Comparison of ENCODE assay signal across 8 cellular contexts in the genomic region with DNA sequence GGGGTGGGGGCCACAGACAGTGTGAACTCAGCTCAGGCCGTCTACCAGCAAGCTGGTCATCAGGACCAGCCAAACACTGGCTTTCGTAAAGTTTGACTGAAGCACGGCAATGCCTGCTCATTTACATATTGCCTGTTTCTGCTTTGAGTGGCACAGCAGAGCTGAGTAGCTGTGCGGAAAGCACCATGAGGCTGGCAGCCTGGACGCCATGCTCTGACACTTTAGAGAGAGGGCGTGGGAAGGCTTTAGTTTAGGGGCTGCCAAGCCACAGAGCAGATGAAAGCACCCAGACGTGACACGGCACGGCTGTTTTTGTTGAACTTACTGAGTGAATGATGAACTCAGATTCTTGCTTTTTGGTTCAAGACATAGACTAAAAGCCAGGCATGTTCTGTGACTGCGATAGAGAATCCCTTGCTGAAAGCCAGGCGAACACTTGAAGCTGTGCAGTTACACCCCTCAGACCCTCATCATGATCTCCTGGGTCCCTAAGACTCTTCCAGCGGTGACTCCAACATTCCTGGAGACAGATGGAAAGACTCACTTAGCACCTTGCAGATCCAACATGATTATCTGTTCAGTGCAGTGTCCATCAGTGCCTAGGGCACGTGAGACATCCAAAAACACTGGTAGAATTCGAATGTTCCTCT.
DNase-seq lines count a peak whose midpoint lies in the region; ATAC-seq and TF ChIP-seq lines count a peak whose summit lies in the region.

No MANE protein-coding gene starts in this region.

- no peak overlapping the region for H3K9ac ChIP-seq in adipocyte (ENCODE audit: low read length)

- H3K4me3 Mint-ChIP-seq in natural killer cell = no peak overlapping the region
- no peak overlapping the region for H3K4me3 Mint-ChIP-seq in natural killer cell treated with Interleukin-12 subunit alpha and Interleukin-12 subunit beta and Interleukin-15 and Interleukin-18, amount 100 ng/mL, for 72 hours
- H3K4me3 Mint-ChIP-seq in stimulated activated effector memory CD8-positive, alpha-beta T cell treated with anti-CD3 and anti-CD28 coated beads, Interleukin-12 subunit alpha, Interleukin-12 subunit beta, amount 100 ng/mL, for 72 hours = no peak overlapping the region

- H3K27ac ChIP-seq in WERI-Rb-1 = no peak overlapping the region

- peaks cover 0 to 4% of the 10 kb centered on the region in 2 donors for H3K27me3 Mint-ChIP-seq in natural killer cell (ENCODE audit: low read depth in 2 of 2)
- H3K27me3 Mint-ChIP-seq in natural killer cell treated with Interleukin-12 subunit alpha and Interleukin-12 subunit beta and Interleukin-15 and Interleukin-18, amount 100 ng/mL, for 72 hours = peaks cover 0 to 3% of the 10 kb centered on the region in 2 donors

- H3K36me3 ChIP-seq in adipocyte (ENCODE audit: control insufficient read depth, insufficient read depth, low read length, severe bottlenecking) (peaks cover 22% of the 10 kb centered on the region), WERI-Rb-1 (no peaks in the 10 kb centered on the region)

- peak; percentile 37 to 53 (median 52) for ATAC-seq in natural killer cell
- ATAC-seq in natural killer cell treated with Interleukin-12 subunit alpha and Interleukin-12 subunit beta and Interleukin-15 and Interleukin-18, amount 100 ng/mL, for 72 hours = no peak
- ATAC-seq in HG02973 (IDR thresholded peaks at IDR 0.05; ENCODE audit: unreplicated experiment) = peak; percentile 95
- ATAC-seq in stimulated activated effector memory CD8-positive, alpha-beta T cell treated with anti-CD3 and anti-CD28 coated beads, Interleukin-12 subunit alpha, Interleukin-12 subunit beta, amount 100 ng/mL, for 72 hours = peak; percentile 92
- ATAC-seq in SK-N-SH treated with all-trans-retinoic acid at 6 μM for 48 hours = no peak

- H3K4me1 ChIP-seq in adipocyte (ENCODE audit: control insufficient read depth, insufficient read depth, low read length) = no peaks in the 10 kb centered on the region

- intact Hi-C loops in natural killer cell (cut with micrococcal nuclease) = no loop called here

- H3K9me3 Mint-ChIP-seq in natural killer cell = no peaks in the 10 kb centered on the region
- no peaks in the 10 kb centered on the region for H3K9me3 Mint-ChIP-seq in natural killer cell treated with Interleukin-12 subunit alpha and Interleukin-12 subunit beta and Interleukin-15 and Interleukin-18, amount 100 ng/mL, for 72 hours
- H3K9me3 Mint-ChIP-seq in stimulated activated effector memory CD8-positive, alpha-beta T cell treated with anti-CD3 and anti-CD28 coated beads, Interleukin-12 subunit alpha, Interleukin-12 subunit beta, amount 100 ng/mL, for 72 hours = no peaks in the 10 kb centered on the region

- no peak overlapping the region for H3K27ac Mint-ChIP-seq in natural killer cell
- H3K27ac Mint-ChIP-seq in natural killer cell treated with Interleukin-12 subunit alpha and Interleukin-12 subunit beta and Interleukin-15 and Interleukin-18, amount 100 ng/mL, for 72 hours = no peak overlapping the region
- peak overlapping the region; percentile 34 for H3K27ac Mint-ChIP-seq in stimulated activated effector memory CD8-positive, alpha-beta T cell treated with anti-CD3 and anti-CD28 coated beads, Interleukin-12 subunit alpha, Interleukin-12 subunit beta, amount 100 ng/mL, for 72 hours

- H3K4me3 ChIP-seq in adipocyte (ENCODE audit: low read length) (no peak overlapping the region), WERI-Rb-1 (ENCODE audit: low read depth, low read length) (no peak overlapping the region)

- no peaks in the 10 kb centered on the region for H3K36me3 Mint-ChIP-seq in natural killer cell
- no peaks in the 10 kb centered on the region for H3K36me3 Mint-ChIP-seq in natural killer cell treated with Interleukin-12 subunit alpha and Interleukin-12 subunit beta and Interleukin-15 and Interleukin-18, amount 100 ng/mL, for 72 hours
- H3K36me3 Mint-ChIP-seq in stimulated activated effector memory CD8-positive, alpha-beta T cell treated with anti-CD3 and anti-CD28 coated beads, Interleukin-12 subunit alpha, Interleukin-12 subunit beta, amount 100 ng/mL, for 72 hours = no peaks in the 10 kb centered on the region

- no peak for DNase-seq in natural killer cell
- DNase-seq in natural killer cell treated with Interleukin-12 subunit alpha and Interleukin-12 subunit beta and Interleukin-15 and Interleukin-18, amount 100 ng/mL, for 72 hours (ENCODE audit: low spot score) = no peak
- DNase-seq in adipocyte (ENCODE audit: low read depth) = peak; percentile 20
- no peak for DNase-seq in stimulated activated effector memory CD8-positive, alpha-beta T cell treated with anti-CD3 and anti-CD28 coated beads, Interleukin-12 subunit alpha, Interleukin-12 subunit beta, amount 100 ng/mL, for 72 hours (ENCODE audit: low spot score in 2 of 2)
- DNase-seq in WERI-Rb-1 = no peak
- no peak for DNase-seq in DMS53 treated with DMSO at 0.1 percent for 48 hours (lab: John Stamatoyannopoulos, UW; ENCODE audit: unreplicated experiment)

- H3K27me3 ChIP-seq in adipocyte (replicated peaks; ENCODE audit: control insufficient read depth, insufficient read depth, low read length) (no peaks in the 10 kb centered on the region), WERI-Rb-1 (ENCODE audit: insufficient read depth, low read depth, severe bottlenecking) (no peaks in the 10 kb centered on the region)

- peaks cover 18 to 25% of the 10 kb centered on the region in 2 donors for H3K4me1 Mint-ChIP-seq in natural killer cell
- H3K4me1 Mint-ChIP-seq in natural killer cell treated with Interleukin-12 subunit alpha and Interleukin-12 subunit beta and Interleukin-15 and Interleukin-18, amount 100 ng/mL, for 72 hours (ENCODE audit: low read depth in 2 of 2) = peaks cover 13 to 17% of the 10 kb centered on the region in 2 donors
- H3K4me1 Mint-ChIP-seq in stimulated activated effector memory CD8-positive, alpha-beta T cell treated with anti-CD3 and anti-CD28 coated beads, Interleukin-12 subunit alpha, Interleukin-12 subunit beta, amount 100 ng/mL, for 72 hours = peaks cover 21% of the 10 kb centered on the region

- TF ChIP-seq CTCF in natural killer cell (IDR thresholded peaks at IDR 0.05) (no peak), WERI-Rb-1 (IDR thresholded peaks at IDR 0.05; ENCODE audit: low read depth, low read length) (no peak)

- H3K9me3 ChIP-seq in adipocyte (ENCODE audit: control insufficient read depth, low read length) = no peaks in the 10 kb centered on the region
- H3K9me3 ChIP-seq in WERI-Rb-1 (ENCODE audit: severe bottlenecking) = no peaks in the 10 kb centered on the region

TF ChIP-seq in SK-N-SH treated with all-trans-retinoic acid at 6 μM for 48 hours, 23 proteins besides CTCF, POLR2A, EP300 and RAD21:
- TF ChIP-seq ARNTL (CRISPR knock-in tag; IDR thresholded peaks at IDR 0.05; ENCODE audit: borderline replicate concordance, low read depth) (no peak), OSR1 (CRISPR knock-in tag; IDR thresholded peaks at IDR 0.05) (no peak), ISL1 (CRISPR knock-in tag; IDR thresholded peaks at IDR 0.05) (no peak), RARB (CRISPR knock-in tag; IDR thresholded peaks at IDR 0.05) (no peak), ZNF8 (CRISPR knock-in tag; IDR thresholded peaks at IDR 0.05) (no peak), SNAI2 (CRISPR knock-in tag; IDR thresholded peaks at IDR 0.05) (no peak), ZFP3 (CRISPR knock-in tag; IDR thresholded peaks at IDR 0.05) (no peak), BACH2 (CRISPR knock-in tag; IDR thresholded peaks at IDR 0.05; ENCODE audit: borderline replicate concordance) (no peak), TCF4 (CRISPR knock-in tag; IDR thresholded peaks at IDR 0.05; ENCODE audit: borderline replicate concordance) (no peak), TOX (CRISPR knock-in tag; IDR thresholded peaks at IDR 0.05; ENCODE audit: borderline replicate concordance) (no peak), PPARA (CRISPR knock-in tag; IDR thresholded peaks at IDR 0.05; ENCODE audit: borderline replicate concordance) (no peak), ZNF565 (CRISPR knock-in tag; conservative IDR thresholded peaks at IDR 0.05; ENCODE audit: low read depth) (no peak), CSDC2 (CRISPR knock-in tag; IDR thresholded peaks at IDR 0.05) (no peak)
- TF ChIP-seq, protein P1, sequence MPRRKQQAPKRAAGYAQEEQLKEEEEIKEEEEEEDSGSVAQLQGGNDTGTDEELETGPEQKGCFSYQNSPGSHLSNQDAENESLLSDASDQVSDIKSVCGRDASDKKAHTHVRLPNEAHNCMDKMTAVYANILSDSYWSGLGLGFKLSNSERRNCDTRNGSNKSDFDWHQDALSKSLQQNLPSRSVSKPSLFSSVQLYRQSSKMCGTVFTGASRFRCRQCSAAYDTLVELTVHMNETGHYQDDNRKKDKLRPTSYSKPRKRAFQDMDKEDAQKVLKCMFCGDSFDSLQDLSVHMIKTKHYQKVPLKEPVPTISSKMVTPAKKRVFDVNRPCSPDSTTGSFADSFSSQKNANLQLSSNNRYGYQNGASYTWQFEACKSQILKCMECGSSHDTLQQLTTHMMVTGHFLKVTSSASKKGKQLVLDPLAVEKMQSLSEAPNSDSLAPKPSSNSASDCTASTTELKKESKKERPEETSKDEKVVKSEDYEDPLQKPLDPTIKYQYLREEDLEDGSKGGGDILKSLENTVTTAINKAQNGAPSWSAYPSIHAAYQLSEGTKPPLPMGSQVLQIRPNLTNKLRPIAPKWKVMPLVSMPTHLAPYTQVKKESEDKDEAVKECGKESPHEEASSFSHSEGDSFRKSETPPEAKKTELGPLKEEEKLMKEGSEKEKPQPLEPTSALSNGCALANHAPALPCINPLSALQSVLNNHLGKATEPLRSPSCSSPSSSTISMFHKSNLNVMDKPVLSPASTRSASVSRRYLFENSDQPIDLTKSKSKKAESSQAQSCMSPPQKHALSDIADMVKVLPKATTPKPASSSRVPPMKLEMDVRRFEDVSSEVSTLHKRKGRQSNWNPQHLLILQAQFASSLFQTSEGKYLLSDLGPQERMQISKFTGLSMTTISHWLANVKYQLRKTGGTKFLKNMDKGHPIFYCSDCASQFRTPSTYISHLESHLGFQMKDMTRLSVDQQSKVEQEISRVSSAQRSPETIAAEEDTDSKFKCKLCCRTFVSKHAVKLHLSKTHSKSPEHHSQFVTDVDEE (CRISPR knock-in tag; IDR thresholded peaks at IDR 0.05) = no peak
- TF ChIP-seq, protein P2, sequence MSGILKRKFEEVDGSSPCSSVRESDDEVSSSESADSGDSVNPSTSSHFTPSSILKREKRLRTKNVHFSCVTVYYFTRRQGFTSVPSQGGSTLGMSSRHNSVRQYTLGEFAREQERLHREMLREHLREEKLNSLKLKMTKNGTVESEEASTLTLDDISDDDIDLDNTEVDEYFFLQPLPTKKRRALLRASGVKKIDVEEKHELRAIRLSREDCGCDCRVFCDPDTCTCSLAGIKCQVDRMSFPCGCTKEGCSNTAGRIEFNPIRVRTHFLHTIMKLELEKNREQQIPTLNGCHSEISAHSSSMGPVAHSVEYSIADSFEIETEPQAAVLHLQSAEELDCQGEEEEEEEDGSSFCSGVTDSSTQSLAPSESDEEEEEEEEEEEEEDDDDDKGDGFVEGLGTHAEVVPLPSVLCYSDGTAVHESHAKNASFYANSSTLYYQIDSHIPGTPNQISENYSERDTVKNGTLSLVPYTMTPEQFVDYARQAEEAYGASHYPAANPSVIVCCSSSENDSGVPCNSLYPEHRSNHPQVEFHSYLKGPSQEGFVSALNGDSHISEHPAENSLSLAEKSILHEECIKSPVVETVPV (CRISPR knock-in tag; IDR thresholded peaks at IDR 0.05) = no peak

Comparison
In these comparisons a context has a peak if more than half of its experiments do, and no peak if none do; other contexts are left out.
1. ATAC-seq: peak in natural killer cell (3 of 3), HG02973 (single experiment) and stimulated activated effector memory CD8-positive, alpha-beta T cell treated with anti-CD3 and anti-CD28 coated beads, Interleukin-12 subunit alpha, Interleukin-12 subunit beta, amount 100 ng/mL, for 72 hours (single experiment); none in natural killer cell treated with Interleukin-12 subunit alpha and Interleukin-12 subunit beta and Interleukin-15 and Interleukin-18, amount 100 ng/mL, for 72 hours (0 of 2) and SK-N-SH treated with all-trans-retinoic acid at 6 μM for 48 hours (single experiment).